ENCODE assay signal across 18 cellular contexts in genomic region chr9:137913132-137913531, GRCh38. TPM values are rescaled to one million over a fixed set of nuclear protein-coding genes. Genes with fewer than 3 reads are reported as not detected.
DNase-seq lines count a peak whose midpoint lies in the region; ATAC-seq and TF ChIP-seq lines count a peak whose summit lies in the region.
"Had no signal": no experiment of that assay in that cellular context is flagged by ENCODE, and none has a peak within 500 bp of the region (broad histone marks: within the 10 kb centered on the region; RNA-seq: fewer than 3 reads in every experiment).

No MANE protein-coding gene starts in this region.

- no peaks in the 10 kb centered on the region for H3K4me1 Mint-ChIP-seq in type B pancreatic cell (ENCODE audit: unreplicated experiment)
- H3K4me1 Mint-ChIP-seq: B cell had no signal

- H3K27ac ChIP-seq in VCaP (0 out of 2 replicates have a peak overlapping the region, but pooled peaks have one; percentile 6), coronary artery (no peak overlapping the region)
- H3K27ac ChIP-seq: 22Rv1; A549; BLaER1 treated with 17β-estradiol and CSF1 and Interleukin-3, amounts not matched to agents 10 nM and 100 nM; C4-2B had no signal

- H3K27ac Mint-ChIP-seq in type B pancreatic cell: no peak overlapping the region
- H3K27ac Mint-ChIP-seq: B cell; CD4-positive, alpha-beta T cell; CD8-positive, alpha-beta T cell had no signal

- no peaks in the 10 kb centered on the region for H3K36me3 Mint-ChIP-seq in type B pancreatic cell
- H3K36me3 Mint-ChIP-seq: CD8-positive, alpha-beta T cell had no signal

- no peaks in the 10 kb centered on the region for H3K9me3 Mint-ChIP-seq in type B pancreatic cell
- H3K9me3 Mint-ChIP-seq: CD4-positive, alpha-beta T cell; CD8-positive, alpha-beta T cell had no signal

- no peak overlapping the region for H3K4me3 ChIP-seq in coronary artery
- H3K4me3 ChIP-seq: A549; BLaER1 treated with 17β-estradiol and CSF1 and Interleukin-3, amounts not matched to agents 10 nM and 100 nM had no signal

- H3K27me3 Mint-ChIP-seq in type B pancreatic cell: peaks cover 4% of the 10 kb centered on the region

- DNase-seq in coronary artery (ENCODE audit: low spot score) (peak; percentile 8), type B pancreatic cell (ENCODE audit: extremely low spot score, unreplicated experiment) (peak; percentile 42)
- DNase-seq: AML-193; Caco-2; Calu3; CD4-positive, alpha-beta T cell; CD8-positive, alpha-beta T cell; DMS79 treated with DMSO at 0.1 percent for 48 hours; GF-D8 had no signal

- ATAC-seq in HG03280 (IDR thresholded peaks at IDR 0.05; ENCODE audit: unreplicated experiment) (no peak), GM18519 (IDR thresholded peaks at IDR 0.05; ENCODE audit: low FRiP score, unreplicated experiment) (no peak)
- ATAC-seq: A549; CD8-positive, alpha-beta T cell had no signal

- H3K4me3 Mint-ChIP-seq in type B pancreatic cell: no peak overlapping the region
- H3K4me3 Mint-ChIP-seq: B cell; CD4-positive, alpha-beta T cell; CD8-positive, alpha-beta T cell had no signal

- TF ChIP-seq CTCF in VCaP (conservative IDR thresholded peaks at IDR 0.05) (no peak), coronary artery (IDR thresholded peaks at IDR 0.05) (no peak), type B pancreatic cell (conservative IDR thresholded peaks at IDR 0.05) (no peak)

RNA-seq across cellular contexts. Expression of gene CACNA1B, which starts 35.5 kb away (rescaled TPM):
- total RNA-seq in type B pancreatic cell (ENCODE audit: low replicate concordance): 2.4 and 3.2 TPM in 2 replicates
- total RNA-seq: A172; Calu3; CD4-positive, alpha-beta T cell; CD8-positive, alpha-beta T cell had no signal
